ENCODE assay signal across 26 cellular contexts in genomic region chr1:21870611-21871010, GRCh38. TPM values are rescaled to one million over a fixed set of nuclear protein-coding genes. Genes with fewer than 3 reads are reported as not detected.
DNase-seq lines count a peak whose midpoint lies in the region; ATAC-seq, FAIRE-seq and TF ChIP-seq lines count a peak whose summit lies in the region.
"Had no signal": no experiment of that assay in that cellular context is flagged by ENCODE, and none has a peak within 500 bp of the region (broad histone marks: within the 10 kb centered on the region; RNA-seq: fewer than 3 reads in every experiment).

No MANE protein-coding gene starts in this region.

- H3K9me3 ChIP-seq in A549 (no peaks in the 10 kb centered on the region), kidney (ENCODE audit: control insufficient read depth in 1 of 2, low read length in 2 of 2) (no peaks in the 10 kb centered on the region), sigmoid colon (no peaks in the 10 kb centered on the region)
- H3K9me3 ChIP-seq: gastrocnemius medialis, right lobe of liver, suprapubic skin had no signal

- WGBS in A549 (ENCODE audit: missing lambda C conversion rate), result 95% methylated on average over 10 of the region's 15 CpGs
- 94 to 96% methylated on average over 15 of the region's 15 CpGs for WGBS in sigmoid colon, 2 donors

- no peak for ATAC-seq in A549
- ATAC-seq: activated T-helper 17 cell treated with anti-CD3 and anti-CD28 coated beads, Interleukin-2, amount 50 U/mL, for 72 hours had no signal

- TF ChIP-seq CTCF in A549 (IDR thresholded peaks at IDR 0.05) (no peak), VCaP (conservative IDR thresholded peaks at IDR 0.05) (no peak), kidney (IDR thresholded peaks at IDR 0.05; ENCODE audit: borderline replicate concordance, extremely low read depth, insufficient read depth) (no peak), sigmoid colon (IDR thresholded peaks at IDR 0.05) (no peak)

- H3K36me3 ChIP-seq in kidney (ENCODE audit: control insufficient read depth in 1 of 2, insufficient read depth in 2 of 2, low read length in 2 of 2), result peaks cover 10 to 28% of the 10 kb centered on the region in 2 donors
- peaks cover 35 to 87% (median 64%) of the 10 kb centered on the region in 4 donors for H3K36me3 ChIP-seq in sigmoid colon
- H3K36me3 ChIP-seq: neural progenitor cell, right lobe of liver had no signal

- TF ChIP-seq EP300 in A549 (IDR thresholded peaks at IDR 0.05), result no peak
- no peak for TF ChIP-seq EP300 in sigmoid colon (IDR thresholded peaks at IDR 0.05)

- peaks cover 23% of the 10 kb centered on the region for H3K4me1 ChIP-seq in A549
- peaks cover 0 to 3% of the 10 kb centered on the region in 2 donors for H3K4me1 ChIP-seq in kidney (ENCODE audit: control insufficient read depth in 1 of 2, insufficient read depth in 1 of 2, low read depth in 1 of 2, low read length in 2 of 2)
- peaks cover 0 to 58% (median 32%) of the 10 kb centered on the region in 4 donors for H3K4me1 ChIP-seq in sigmoid colon
- H3K4me1 ChIP-seq: right lobe of liver had no signal

- POLR2A ChIA-PET in A549 (lab: Yijun Ruan, JAX), result no interaction called here

- no peaks in the 10 kb centered on the region for H3K27me3 ChIP-seq in sigmoid colon
- H3K27me3 ChIP-seq: brain microvascular endothelial cell, dorsolateral prefrontal cortex, gastrocnemius medialis, neural progenitor cell, right lobe of liver, suprapubic skin had no signal

- no peak overlapping the region for H3K4me3 ChIP-seq in A549
- no peak overlapping the region for H3K4me3 ChIP-seq in kidney (ENCODE audit: low read length in 2 of 2)
- H3K4me3 ChIP-seq in sigmoid colon, result no peak overlapping the region
- H3K4me3 ChIP-seq: dorsolateral prefrontal cortex, gastrocnemius medialis, neural progenitor cell, right lobe of liver, suprapubic skin had no signal

- CTCF ChIA-PET in A549 (lab: Yijun Ruan, JAX), result no interaction called here

- no peak for FAIRE-seq in A549 (lab: Jason Lieb, UNC)
- no peak for FAIRE-seq in kidney (lab: Jason Lieb, UNC)
- FAIRE-seq: A204.1, endometrium, GM12892 had no signal

- no peak overlapping the region for H3K9ac ChIP-seq in kidney (ENCODE audit: low read length in 2 of 2)
- H3K9ac ChIP-seq: neural progenitor cell had no signal

- no peak for DNase-seq in A549 (ENCODE audit: low read depth in 1 of 2, low spot score in 1 of 2)
- DNase-seq in kidney, result peak; percentile 70
- DNase-seq in sigmoid colon, result no peak
- DNase-seq in NCI-H226, result no peak
- no peak for DNase-seq in UCSD-AML1 (lab: John Stamatoyannopoulos, UW; ENCODE audit: unreplicated experiment)
- DNase-seq in NCI-H510A (lab: John Stamatoyannopoulos, UW), result no peak
- no peak for DNase-seq in COLO668 (lab: John Stamatoyannopoulos, UW; ENCODE audit: unreplicated experiment)
- DNase-seq: activated CD4-positive, alpha-beta T cell treated with anti-CD3 and anti-CD28 coated beads for 48 hours; activated naive CD4-positive, alpha-beta T cell treated with anti-CD3 and anti-CD28 coated beads, Interleukin-2, amount 50 U/mL, for 16 hours; cerebellar nuclear complex; MV-4-11; NCI-H82; right lobe of liver; stimulated activated CD4-positive, alpha-beta T cell treated with anti-CD3 and anti-CD28 coated beads, Interleukin-4, amount 100 ng/mL, for 24 hours had no signal

- H3K27ac ChIP-seq in A549 (peak overlapping the region; percentile 64 to 80; a peak in 3 of 6 replicates), VCaP (peak overlapping the region; percentile 58), kidney (ENCODE audit: low read depth in 2 of 2, low read length in 2 of 2) (no peak overlapping the region), sigmoid colon (peak overlapping the region; percentile 78 to 88 (median 82))
- H3K27ac ChIP-seq: brain microvascular endothelial cell, neural progenitor cell, right lobe of liver had no signal

- TF ChIP-seq RAD21 in A549 (conservative IDR thresholded peaks at IDR 0.05 in 1 of 2, IDR thresholded peaks at IDR 0.05 in 1 of 2), result no peak

- intact Hi-C loops in kidney (cut with DNase I), result no loop called here
- intact Hi-C loops in sigmoid colon (cut with DNase I), result no loop called here

- H3K4me2 ChIP-seq in A549, result no peak overlapping the region; the same call in 1 of the 3 replicates
- H3K4me2 ChIP-seq: neural progenitor cell had no signal

- no peak for TF ChIP-seq POLR2A in A549 (IDR thresholded peaks at IDR 0.05; ENCODE audit: low read length)
- no peak for TF ChIP-seq POLR2A in sigmoid colon (IDR thresholded peaks at IDR 0.05)

TF ChIP-seq in A549, 52 proteins besides CTCF, POLR2A, EP300 and RAD21:
- TF ChIP-seq, protein P1, sequence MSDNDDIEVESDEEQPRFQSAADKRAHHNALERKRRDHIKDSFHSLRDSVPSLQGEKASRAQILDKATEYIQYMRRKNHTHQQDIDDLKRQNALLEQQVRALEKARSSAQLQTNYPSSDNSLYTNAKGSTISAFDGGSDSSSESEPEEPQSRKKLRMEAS (IDR thresholded peaks at IDR 0.05), result no peak
- TF ChIP-seq BHLHE40 (IDR thresholded peaks at IDR 0.05; ENCODE audit: low read depth, low read length) (no peak), JUN (IDR thresholded peaks at IDR 0.05) (no peak)

RNA-seq across cellular contexts. Expression of gene LDLRAD2, which starts 58.5 kb away (rescaled TPM):
- polyA plus RNA-seq in A549 (2011; rRNA removed) (not detected in 2 replicates), A549 (2017; fragmentation: RNase III; extraction: RNeasy Plus Mini Kit Qiagen cat#74134 plus additional on column Dnase treatment) (0.03 to 0.08 TPM (median 0.05 TPM) in 3 replicates), kidney (ENCODE audit: insufficient read depth, low read depth, low replicate concordance) (not detected), sigmoid colon (1 to 10 TPM in 1 of 3 donors, under 1 TPM in 2; under 0.01 to 1.1 (median 0.23) TPM)
- not detected in 2 replicates for polyA plus RNA-seq in A549 (2012; cell fraction: cytosol; rRNA removed)
- 0.01 TPM in 1 of 2 replicates, not detected in the other for polyA plus RNA-seq in A549 (2012; cell fraction: nucleus; rRNA removed)
- not detected in 2 replicates for polyA minus RNA-seq in A549 (2011; rRNA and poly(A)+ RNA removed)
- total RNA-seq in kidney (0.79 TPM), sigmoid colon (1 to 10 TPM in 1 of 4 donors, under 1 TPM in 1, not detected in 2; under 0.01 to 1.4 TPM)
- total RNA-seq: activated T-helper 17 cell treated with anti-CD3 and anti-CD28 coated beads, Interleukin-2, amount 50 U/mL, for 72 hours; fibroblast of lung; gastrocnemius medialis; right lobe of liver; SK-MEL-5 had no signal
- polyA plus RNA-seq: fibroblast of lung had no signal

Comparison
In these comparisons a context has a peak if more than half of its experiments do, and no peak if none do; other contexts are left out.
1. H3K27ac ChIP-seq: peak in A549 (2 of 2), VCaP (single experiment) and sigmoid colon (4 of 4); none in kidney (0 of 2).